Comparison of ENCODE assay signal across 32 cellular contexts in the genomic region with DNA sequence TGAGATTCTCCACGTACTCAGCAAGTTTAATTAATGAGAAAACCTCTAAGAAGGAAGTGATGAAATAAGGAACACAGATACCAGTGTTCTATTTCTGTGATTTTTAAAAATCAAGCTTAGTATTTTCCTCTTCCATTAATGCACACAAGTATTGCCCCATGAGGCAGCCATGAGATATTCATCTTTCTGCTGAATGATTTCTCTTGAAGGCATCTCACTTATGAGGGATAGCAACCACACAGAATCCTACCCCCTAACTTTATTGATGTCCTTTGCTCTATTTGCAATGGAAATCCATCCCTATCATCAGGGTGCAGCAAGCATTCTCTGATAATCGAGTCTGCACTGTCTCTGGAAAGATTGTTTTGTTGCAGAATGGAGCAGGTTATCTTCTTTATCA.
"Had no signal": no experiment of that assay in that cellular context is flagged by ENCODE, and none has a peak within 500 bp of the region (broad histone marks: within the 10 kb centered on the region; RNA-seq: fewer than 3 reads in every experiment).

No MANE protein-coding gene starts in this region.

- H3K4me3 Mint-ChIP-seq: activated CD4-positive, alpha-beta T cell treated with anti-CD3 and anti-CD28 coated beads for 36 hours; activated CD8-positive, alpha-beta T cell treated with anti-CD3 and anti-CD28 coated beads, Interleukin-2, amount 10 ng/mL, durations not matched to agents 7 days and 5 days; activated naive CD8-positive, alpha-beta T cell; activated T-cell treated with anti-CD3 and anti-CD28 coated beads, Interleukin-2, amount 50 U/mL, for 72 hours; effector memory CD8-positive, alpha-beta T cell; naive thymus-derived CD8-positive, alpha-beta T cell; neural crest cell; stimulated activated memory B cell treated with anti-CD40 and anti-IgM and Interleukin-4, amounts not matched to agents 10 μg/mL and 1 μg/mL and 100 μg/mL, for 72 hours; stimulated activated naive CD8-positive, alpha-beta T cell treated with anti-CD3 and anti-CD28 coated beads, Interleukin-15, amount 100 ng/mL, for 72 hours; T-helper 2 cell treated with Interferon-gamma antibody and Interleukin-4, amounts not matched to agents 5 μg/mL and 100 μg/mL, for 36 hours; type B pancreatic cell had no signal

- H3K4me1 Mint-ChIP-seq: activated CD4-positive, alpha-beta T cell treated with anti-CD3 and anti-CD28 coated beads for 36 hours; naive thymus-derived CD8-positive, alpha-beta T cell; neural crest cell; stimulated activated memory B cell treated with anti-CD40 and anti-IgM and Interleukin-4, amounts not matched to agents 10 μg/mL and 1 μg/mL and 100 μg/mL, for 72 hours; stimulated activated naive CD8-positive, alpha-beta T cell treated with anti-CD3 and anti-CD28 coated beads, Interleukin-15, amount 100 ng/mL, for 72 hours had no signal

- H3K27me3 Mint-ChIP-seq: activated CD4-positive, alpha-beta T cell treated with anti-CD3 and anti-CD28 coated beads for 36 hours; activated naive CD8-positive, alpha-beta T cell; effector memory CD8-positive, alpha-beta T cell; naive thymus-derived CD8-positive, alpha-beta T cell; stimulated activated naive CD8-positive, alpha-beta T cell treated with anti-CD3 and anti-CD28 coated beads, Interleukin-15, amount 100 ng/mL, for 72 hours; type B pancreatic cell had no signal

- H3K9me3 ChIP-seq: adrenal gland, lower lobe of right lung, right lobe of liver, vagina had no signal

- H3K36me3 ChIP-seq: adrenal gland, brain microvascular endothelial cell, left lung, lower lobe of right lung, right lobe of liver, vagina had no signal

- H3K4me3 ChIP-seq: adrenal gland, heart left ventricle, left lung, lower lobe of right lung, right lobe of liver, skin epidermis, vagina had no signal

- DNase-seq: activated CD4-positive, alpha-beta T cell treated with anti-CD3 and anti-CD28 coated beads for 36 hours; activated CD4-positive, CD25-positive, alpha-beta regulatory T cell; activated CD8-positive, alpha-beta T cell treated with anti-CD3 and anti-CD28 coated beads, Interleukin-2, amount 10 ng/mL, durations not matched to agents 7 days and 5 days; activated naive CD4-positive, alpha-beta T cell treated with Interleukin-2 at 50 U/mL for 16 hours; activated T-cell treated with anti-CD3 and anti-CD28 coated beads for 4 hours; activated T-cell treated with anti-CD3 and anti-CD28 coated beads, Interleukin-2, amount 50 U/mL, for 72 hours; adrenal gland; brain microvascular endothelial cell; caudate nucleus; cortex of kidney; effector memory CD8-positive, alpha-beta T cell; erythroblast; foreskin keratinocyte; heart left ventricle; kidney glomerular epithelial cell; left lung; lower lobe of right lung; mesenchymal stem cell; naive thymus-derived CD8-positive, alpha-beta T cell; occipital lobe; right lobe of liver; stimulated activated CD4-positive, alpha-beta T cell treated with anti-CD3 and anti-CD28 coated beads, Interleukin-4, amount 100 ng/mL, for 4 hours; stimulated activated CD8-positive, alpha-beta memory T cell treated with anti-CD3 and anti-CD28 coated beads, Interleukin-4, amount 100 ng/mL, for 48 hours; stimulated activated naive CD8-positive, alpha-beta T cell treated with anti-CD3 and anti-CD28 coated beads, Interleukin-15, amount 100 ng/mL, for 72 hours; substantia nigra had no signal

- H3K27me3 ChIP-seq: adrenal gland, brain microvascular endothelial cell, foreskin keratinocyte, heart left ventricle, left lung, right lobe of liver, vagina had no signal

- H3K9me3 Mint-ChIP-seq: stimulated activated memory B cell treated with anti-CD40 and anti-IgM and Interleukin-4, amounts not matched to agents 10 μg/mL and 1 μg/mL and 100 μg/mL, for 72 hours; T-helper 2 cell treated with Interferon-gamma antibody and Interleukin-4, amounts not matched to agents 5 μg/mL and 100 μg/mL, for 36 hours had no signal

- H3K27ac Mint-ChIP-seq: activated CD4-positive, alpha-beta T cell treated with anti-CD3 and anti-CD28 coated beads for 36 hours; activated CD8-positive, alpha-beta T cell treated with anti-CD3 and anti-CD28 coated beads, Interleukin-2, amount 10 ng/mL, durations not matched to agents 7 days and 5 days; activated naive CD8-positive, alpha-beta T cell; activated T-cell treated with anti-CD3 and anti-CD28 coated beads, Interleukin-2, amount 50 U/mL, for 72 hours; effector memory CD8-positive, alpha-beta T cell; naive thymus-derived CD8-positive, alpha-beta T cell; stimulated activated memory B cell treated with anti-CD40 and anti-IgM and Interleukin-4, amounts not matched to agents 10 μg/mL and 1 μg/mL and 100 μg/mL, for 72 hours; stimulated activated naive CD8-positive, alpha-beta T cell treated with anti-CD3 and anti-CD28 coated beads, Interleukin-15, amount 100 ng/mL, for 72 hours; T-helper 2 cell treated with Interferon-gamma antibody and Interleukin-4, amounts not matched to agents 5 μg/mL and 100 μg/mL, for 36 hours; type B pancreatic cell had no signal

- H3K4me1 ChIP-seq: heart left ventricle, left lung, lower lobe of right lung, right lobe of liver, vagina had no signal

- H3K27ac ChIP-seq: adrenal gland, brain microvascular endothelial cell, foreskin keratinocyte, heart left ventricle, left lung, lower lobe of right lung, right lobe of liver, vagina had no signal

- H3K36me3 Mint-ChIP-seq: activated naive CD8-positive, alpha-beta T cell; stimulated activated memory B cell treated with anti-CD40 and anti-IgM and Interleukin-4, amounts not matched to agents 10 μg/mL and 1 μg/mL and 100 μg/mL, for 72 hours had no signal
